ENCODE assay signal across 8 cellular contexts in the genomic region with DNA sequence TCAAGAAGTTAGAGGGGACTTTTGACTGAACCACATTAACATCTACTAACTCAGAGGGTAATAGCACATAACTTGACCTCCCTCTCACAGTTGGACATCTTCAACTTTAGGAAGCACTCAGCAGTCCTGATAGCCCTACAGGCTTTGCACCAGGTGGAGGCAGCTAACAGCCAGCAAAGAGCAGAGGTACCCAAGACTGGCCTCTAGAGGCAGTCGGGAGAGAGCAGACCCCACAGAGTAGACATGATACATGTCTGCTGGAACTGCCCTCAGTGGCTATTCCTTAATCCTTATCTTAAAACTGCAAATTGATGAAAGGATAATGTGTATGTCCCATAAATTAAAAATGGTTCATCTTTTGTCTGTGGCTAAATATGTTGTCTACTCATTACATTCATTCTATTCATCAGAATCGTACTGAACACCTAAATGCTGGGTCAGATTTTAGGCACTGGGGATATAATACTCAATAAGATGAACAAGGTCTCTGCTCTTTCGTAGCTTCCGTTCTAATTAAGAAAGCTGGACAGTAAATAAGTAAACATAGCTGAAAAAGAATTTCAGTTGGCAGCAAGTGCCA. TPM values are rescaled to one million over a fixed set of nuclear protein-coding genes. Genes with fewer than 3 reads are reported as not detected.
DNase-seq lines count a peak whose midpoint lies in the region; ATAC-seq, FAIRE-seq and TF ChIP-seq lines count a peak whose summit lies in the region.

No MANE protein-coding gene starts in this region.

- peaks cover 71% of the 10 kb centered on the region for H3K36me3 Mint-ChIP-seq in activated CD4-positive, alpha-beta T cell treated with anti-CD3 and anti-CD28 coated beads for 36 hours (ENCODE audit: low read depth)

- H3K9me3 ChIP-seq in K562 (replicated peaks; ENCODE audit: control insufficient read depth, insufficient read depth, low read depth, low read length), result no peaks in the 10 kb centered on the region

- peaks cover 73% of the 10 kb centered on the region for H3K79me2 ChIP-seq in K562 (ENCODE audit: control insufficient read depth, insufficient read depth, low read length)

- peaks cover 0 to 17% of the 10 kb centered on the region in 2 experiments; a peak in 4 of 5 replicates for H3K4me1 ChIP-seq in K562 (replicated peaks in 1 of 2; ENCODE audit: control insufficient read depth in 2 of 2, insufficient read depth in 2 of 2, low read length in 2 of 2)

- 93% methylated on average over 4 of the region's 4 CpGs for WGBS in K562 (ENCODE audit: insufficient coverage, low coverage, missing lambda C conversion rate)

- H3K27me3 Mint-ChIP-seq in activated CD4-positive, alpha-beta T cell treated with anti-CD3 and anti-CD28 coated beads for 36 hours, result no peaks in the 10 kb centered on the region

- TF ChIP-seq CTCF in K562 (IDR thresholded peaks at IDR 0.05 in 2 of 3, conservative IDR thresholded peaks at IDR 0.05 in 1 of 3; ENCODE audit: insufficient read depth in 2 of 3, low read depth in 1 of 3, low read length in 3 of 3), result peak; percentile 48 to 88 (median 55); a peak in 5 of 6 replicates

- POLR2A ChIA-PET in activated CD4-positive, alpha-beta T cell treated with anti-CD3 and anti-CD28 coated beads for 36 hours (lab: Charles Lee), result no interaction called here
- POLR2A ChIA-PET in K562 (lab: Yijun Ruan, JAX), result interaction anchor here (0.6 to 0.9 kb wide), 2 partner anchors 10 to 16 kb away, joined by 3 to 4 read pairs; no protein-coding TSS in a partner anchor

- no peak overlapping the region for H3K9ac ChIP-seq in K562 (ENCODE audit: insufficient read depth in 1 of 2, low read depth in 2 of 2, low read length in 2 of 2)

- no peak for FAIRE-seq in K562 (lab: Jason Lieb, UNC)

- no peak overlapping the region for H2AFZ ChIP-seq in K562 (ENCODE audit: low read depth, low read length)

- peak overlapping the region; percentile 20 for H3K27ac Mint-ChIP-seq in activated CD4-positive, alpha-beta T cell treated with anti-CD3 and anti-CD28 coated beads for 36 hours

- H3K27me3 ChIP-seq in K562 (ENCODE audit: control insufficient read depth in 2 of 2, insufficient read depth in 2 of 2, low read length in 2 of 2), result no peaks in the 10 kb centered on the region

- peaks cover 76% of the 10 kb centered on the region for H3K36me3 ChIP-seq in K562 (ENCODE audit: control insufficient read depth, insufficient read depth, low read length)

- intact Hi-C loops in activated CD4-positive, alpha-beta T cell treated with anti-CD3 and anti-CD28 coated beads for 36 hours (cut with DNase I, micrococcal nuclease), result no loop called here
- intact Hi-C loops in K562 (cut with micrococcal nuclease) (loop anchor here (5.0 kb wide), 1 partner anchor 50 kb away; a partner anchor contains a TSS), head of caudate nucleus (cut with DNase I) (no loop called here)

- no peak overlapping the region for H3K4me3 Mint-ChIP-seq in activated CD4-positive, alpha-beta T cell treated with anti-CD3 and anti-CD28 coated beads for 36 hours

- peaks cover 14% of the 10 kb centered on the region; the same call in 1 of the 2 replicates for H4K20me1 ChIP-seq in K562 (replicated peaks; ENCODE audit: control insufficient read depth, insufficient read depth, low read length)

- DNase-seq in activated CD4-positive, alpha-beta T cell treated with anti-CD3 and anti-CD28 coated beads for 36 hours, result peak; percentile 44
- DNase-seq in activated CD4-positive, alpha-beta T cell treated with anti-CD3 and anti-CD28 coated beads for 1 hour, result no peak
- DNase-seq in OCI-M1 (lab: John Stamatoyannopoulos, UW) (peak; percentile 54), K562 (ENCODE audit: extremely low read depth in 1 of 4, low spot score in 3 of 4) (peak; percentile 20 to 55 (median 30)), myocyte (ENCODE audit: low read depth) (peak; percentile 38), head of caudate nucleus (no peak)

- H3K4me2 ChIP-seq in K562 (ENCODE audit: insufficient read depth, low read length), result no peak overlapping the region

- no peaks in the 10 kb centered on the region for H3K9me3 Mint-ChIP-seq in activated CD4-positive, alpha-beta T cell treated with anti-CD3 and anti-CD28 coated beads for 36 hours (ENCODE audit: low read depth)

- no TSS peak for BruUV-seq in K562 (replicated peaks; lab: Mats Ljungman, UMichigan)

- CTCF ChIA-PET in activated CD4-positive, alpha-beta T cell treated with anti-CD3 and anti-CD28 coated beads for 36 hours (lab: Charles Lee), result interaction anchor here (0.6 to 2.4 kb wide), 15 partner anchors 10 to 765 kb away, joined by 3 to 11 read pairs (median 4); no protein-coding TSS in a partner anchor
- CTCF ChIA-PET in K562 (lab: Yijun Ruan, JAX; ENCODE audit: low intra/inter-chr PET ratio), result no interaction called here

- no peak overlapping the region for H3K4me3 ChIP-seq in K562

- TF ChIP-seq RAD21 in K562 (CRISPR knock-in tag; conservative IDR thresholded peaks at IDR 0.05 in 1 of 2, IDR thresholded peaks at IDR 0.05 in 1 of 2), result peak in 1 of 2 experiments; percentile 44; a peak in 2 of 4 replicates

- no peak for TF ChIP-seq POLR2A in K562 (conservative IDR thresholded peaks at IDR 0.05)

- no peak for TF ChIP-seq EP300 in K562 (IDR thresholded peaks at IDR 0.05; ENCODE audit: low read length)

- H3K4me1 Mint-ChIP-seq in activated CD4-positive, alpha-beta T cell treated with anti-CD3 and anti-CD28 coated beads for 36 hours, result peaks cover 69% of the 10 kb centered on the region

- no peaks in the 10 kb centered on the region for H3K9me1 ChIP-seq in K562 (ENCODE audit: control insufficient read depth, insufficient read depth, low read length)

- peak; percentile 80 for ATAC-seq in activated CD4-positive, alpha-beta T cell treated with anti-CD3 and anti-CD28 coated beads for 36 hours
- ATAC-seq in HG02759 (IDR thresholded peaks at IDR 0.05; ENCODE audit: unreplicated experiment), result peak; percentile 97
- ATAC-seq in K562, result peak; percentile 93
- no peak for ATAC-seq in HG03457 (IDR thresholded peaks at IDR 0.05; ENCODE audit: unreplicated experiment)

- H3K27ac ChIP-seq in K562 (ENCODE audit: extremely low read depth, low read depth, low read length), result no peak overlapping the region

- in situ Hi-C loops in K562 (cut with MboI), result no loop called here

TF ChIP-seq in K562, 482 proteins besides CTCF, POLR2A, EP300 and RAD21:
- no peak for TF ChIP-seq TSC22D4 (tag; IDR thresholded peaks at IDR 0.05)
- TF ChIP-seq GATAD2B (IDR thresholded peaks at IDR 0.05; ENCODE audit: borderline replicate concordance), result no peak

RNA-seq across cellular contexts. Expression of a gene that starts 49.8 kb away (rescaled TPM):
- 100 to 1,000 TPM; 122 to 148 TPM for total RNA-seq in activated CD4-positive, alpha-beta T cell treated with anti-CD3 and anti-CD28 coated beads for 36 hours
- total RNA-seq in K562 (2011; cell fraction: chromatin; rRNA removed; ENCODE audit: low replicate concordance), result 40.4 and 84.2 TPM in 2 replicates
- 26.8 and 29.9 TPM in 2 replicates for total RNA-seq in K562 (2011; cell fraction: nucleolus; rRNA removed)
- total RNA-seq in K562 (2011; cell fraction: nucleoplasm; rRNA removed), result 50.8 and 86.8 TPM in 2 replicates
- total RNA-seq in K562 (2014; rRNA removed) (48.3 and 52.6 TPM in 2 replicates), K562 (2014; rRNA removed; fragmentation: Illumina TruSeq; extraction: Trizol) (70.6 and 78.4 TPM in 2 replicates), K562 (2015; rRNA removed; fragmentation: Illumina TruSeq; extraction: Trizol) (91.8 and 94.4 TPM in 2 replicates), K562 (2021) (70.4 and 74.7 TPM in 2 replicates), myocyte (86.0 and 98.0 TPM in 2 replicates)
- polyA plus RNA-seq in K562 (2011; rRNA removed) (62.8 and 85.9 TPM in 2 replicates), K562 (2014; fragmentation: Illumina TruSeq; extraction: Trizol) (66.0 and 70.1 TPM in 2 replicates), K562 (2014; fragmentation: Nextera tagmentation; extraction: Ambion mirVana) (10 to 100 TPM; 27.2 to 37.4 TPM), K562 (2014; rRNA removed) (51.8 and 52.8 TPM in 2 replicates)
- polyA plus RNA-seq in K562 (2011; cell fraction: cytosol; rRNA removed), result 21.4 and 31.9 TPM in 2 replicates
- polyA plus RNA-seq in K562 (2011; cell fraction: nucleus; rRNA removed), result 30.5 and 39.5 TPM in 2 replicates
- polyA plus RNA-seq in K562 (2012), result 51.1 and 51.6 TPM in 2 replicates
- 113 and 122 TPM in 2 replicates for polyA minus RNA-seq in K562 (2011; rRNA and poly(A)+ RNA removed)
- 46.9 and 70.5 TPM in 2 replicates for polyA minus RNA-seq in K562 (2011; cell fraction: cytosol; rRNA and poly(A)+ RNA removed)
- 28.0 and 46.1 TPM in 2 replicates for polyA minus RNA-seq in K562 (2011; cell fraction: nucleus; rRNA and poly(A)+ RNA removed)
- polyA plus RNA-seq in myocyte (2012), result 19.6 TPM

Comparison
In these comparisons a context has a peak if more than half of its experiments do, and no peak if none do; other contexts are left out.
1. DNase-seq: peak in activated CD4-positive, alpha-beta T cell treated with anti-CD3 and anti-CD28 coated beads for 36 hours (single experiment), OCI-M1 (single experiment), K562 (4 of 4) and myocyte (single experiment); none in activated CD4-positive, alpha-beta T cell treated with anti-CD3 and anti-CD28 coated beads for 1 hour (single experiment) and head of caudate nucleus (0 of 42).